Comparison of ENCODE assay signal across 20 cellular contexts in the genomic region with DNA sequence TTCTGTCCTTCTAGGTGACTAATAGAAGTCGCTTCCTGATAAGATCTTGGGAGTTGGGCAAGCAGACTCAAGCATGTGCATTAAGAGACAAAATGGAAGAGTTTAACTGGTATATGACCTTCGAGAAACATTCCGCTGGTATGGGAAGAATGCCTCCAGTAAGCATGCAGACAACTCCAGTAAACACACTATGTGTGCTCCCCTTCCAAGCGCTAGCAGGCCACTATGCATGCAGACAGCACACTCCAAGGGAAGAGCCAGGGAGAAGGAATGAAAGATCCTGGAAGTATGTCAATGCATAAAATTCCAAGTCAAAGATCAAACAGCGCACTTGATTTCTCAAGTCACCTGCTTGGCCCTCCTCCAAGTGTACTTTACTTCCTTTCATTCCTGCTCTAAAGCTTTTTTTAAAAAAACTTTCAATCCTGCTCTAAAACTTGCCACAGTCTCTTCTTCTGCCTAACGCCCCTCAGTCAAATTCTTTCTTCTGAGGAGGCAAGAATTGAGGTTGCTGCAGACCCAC.
"Had no signal": no experiment of that assay in that cellular context is flagged by ENCODE, and none has a peak within 500 bp of the region (broad histone marks: within the 10 kb centered on the region; RNA-seq: fewer than 3 reads in every experiment).

No MANE protein-coding gene starts in this region.

- H3K27me3 ChIP-seq: MG63, SJSA1 had no signal

- H3K4me3 ChIP-seq: MG63, SJSA1, SK-N-MC had no signal

- H3K4me1 ChIP-seq: SJSA1 had no signal

- H3K36me3 ChIP-seq: MG63, SJSA1 had no signal

- H3K27ac ChIP-seq: SJSA1, SK-N-MC had no signal

- H3K9me3 ChIP-seq: MG63, SJSA1 had no signal

- DNase-seq: IMR-90, Karpas-422, KG1, MG63, NCI-H1092, NCI-H1105 treated with DMSO at 0.1 percent for 48 hours, NCI-H1417 treated with DMSO at 0.1 percent for 48 hours, NCI-H146, NCI-H1694 treated with DMSO at 0.1 percent for 48 hours, NCI-H1930, NCI-H2081 treated with DMSO at 0.1 percent for 48 hours, NCI-H2227 treated with DMSO at 0.1 percent for 48 hours, NCI-H524, NCI-H526 treated with DMSO at 0.1 percent for 48 hours, NCI-H748 treated with DMSO at 0.1 percent for 48 hours, Right ventricle myocardium superior, RPMI8226, SIG-M5 had no signal
